In the genomic region with DNA sequence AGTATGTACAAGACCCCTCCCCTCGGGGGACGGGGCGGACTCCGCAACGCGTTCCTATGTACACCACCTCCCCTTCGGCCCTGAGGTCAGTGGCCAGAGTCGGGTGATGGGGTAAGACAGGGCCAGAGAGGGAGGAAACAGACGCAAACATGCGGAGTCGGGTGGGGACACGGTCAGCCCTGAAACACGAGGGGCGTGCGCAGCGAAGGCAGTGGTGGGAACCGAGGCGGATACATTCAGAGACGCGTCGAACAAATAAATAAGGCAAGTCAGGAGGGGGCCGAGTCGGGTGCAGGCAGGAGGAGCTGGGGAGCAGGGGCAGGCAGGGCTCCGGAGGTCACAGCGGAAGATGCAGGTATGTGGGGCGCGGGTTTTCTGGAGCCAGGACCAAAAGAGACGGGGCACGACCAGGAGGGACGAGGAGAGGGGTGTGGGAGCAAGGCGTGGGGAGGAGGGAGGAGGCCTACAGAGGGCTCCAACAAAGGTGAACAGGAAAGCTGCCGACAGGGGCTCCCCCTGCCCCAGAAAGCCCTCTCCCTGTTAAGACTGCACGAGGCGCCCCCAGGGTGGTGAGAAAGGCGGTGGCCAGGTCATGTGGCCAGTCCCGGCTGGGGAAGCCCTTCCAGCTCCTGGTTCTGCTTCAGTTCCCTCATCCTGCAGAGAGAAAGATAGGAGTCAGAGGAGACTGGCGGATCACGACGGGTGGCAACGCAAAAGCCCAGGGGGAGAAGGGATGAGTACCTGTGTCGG, we compare ENCODE assay signal across 1 cellular context.
A peak's percentile ranks its signal among the peaks of the same experiment; 100 is the strongest.
TF ChIP-seq lines count a peak whose summit lies in the region.

No MANE protein-coding gene starts in this region.

TF ChIP-seq in liver, 16 proteins besides CTCF, POLR2A, EP300 and RAD21:
- TF ChIP-seq, protein P1, sequence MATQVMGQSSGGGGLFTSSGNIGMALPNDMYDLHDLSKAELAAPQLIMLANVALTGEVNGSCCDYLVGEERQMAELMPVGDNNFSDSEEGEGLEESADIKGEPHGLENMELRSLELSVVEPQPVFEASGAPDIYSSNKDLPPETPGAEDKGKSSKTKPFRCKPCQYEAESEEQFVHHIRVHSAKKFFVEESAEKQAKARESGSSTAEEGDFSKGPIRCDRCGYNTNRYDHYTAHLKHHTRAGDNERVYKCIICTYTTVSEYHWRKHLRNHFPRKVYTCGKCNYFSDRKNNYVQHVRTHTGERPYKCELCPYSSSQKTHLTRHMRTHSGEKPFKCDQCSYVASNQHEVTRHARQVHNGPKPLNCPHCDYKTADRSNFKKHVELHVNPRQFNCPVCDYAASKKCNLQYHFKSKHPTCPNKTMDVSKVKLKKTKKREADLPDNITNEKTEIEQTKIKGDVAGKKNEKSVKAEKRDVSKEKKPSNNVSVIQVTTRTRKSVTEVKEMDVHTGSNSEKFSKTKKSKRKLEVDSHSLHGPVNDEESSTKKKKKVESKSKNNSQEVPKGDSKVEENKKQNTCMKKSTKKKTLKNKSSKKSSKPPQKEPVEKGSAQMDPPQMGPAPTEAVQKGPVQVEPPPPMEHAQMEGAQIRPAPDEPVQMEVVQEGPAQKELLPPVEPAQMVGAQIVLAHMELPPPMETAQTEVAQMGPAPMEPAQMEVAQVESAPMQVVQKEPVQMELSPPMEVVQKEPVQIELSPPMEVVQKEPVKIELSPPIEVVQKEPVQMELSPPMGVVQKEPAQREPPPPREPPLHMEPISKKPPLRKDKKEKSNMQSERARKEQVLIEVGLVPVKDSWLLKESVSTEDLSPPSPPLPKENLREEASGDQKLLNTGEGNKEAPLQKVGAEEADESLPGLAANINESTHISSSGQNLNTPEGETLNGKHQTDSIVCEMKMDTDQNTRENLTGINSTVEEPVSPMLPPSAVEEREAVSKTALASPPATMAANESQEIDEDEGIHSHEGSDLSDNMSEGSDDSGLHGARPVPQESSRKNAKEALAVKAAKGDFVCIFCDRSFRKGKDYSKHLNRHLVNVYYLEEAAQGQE (IDR thresholded peaks at IDR 0.05) = no peak
- TF ChIP-seq RXRA (IDR thresholded peaks at IDR 0.05) (peak; percentile 68 to 85), YY1 (IDR thresholded peaks at IDR 0.05) (no peak), GABPA (IDR thresholded peaks at IDR 0.05 in 1 of 2, conservative IDR thresholded peaks at IDR 0.05 in 1 of 2) (no peak), TAF1 (conservative IDR thresholded peaks at IDR 0.05) (no peak), HNF4A (conservative IDR thresholded peaks at IDR 0.05) (peak; percentile 26 to 46), HNF4G (IDR thresholded peaks at IDR 0.05) (no peak)
- TF ChIP-seq, protein P2, sequence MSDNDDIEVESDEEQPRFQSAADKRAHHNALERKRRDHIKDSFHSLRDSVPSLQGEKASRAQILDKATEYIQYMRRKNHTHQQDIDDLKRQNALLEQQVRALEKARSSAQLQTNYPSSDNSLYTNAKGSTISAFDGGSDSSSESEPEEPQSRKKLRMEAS (IDR thresholded peaks at IDR 0.05) = peak; percentile 19
